8 cellular contexts compared by ENCODE assay signal in the genomic region with DNA sequence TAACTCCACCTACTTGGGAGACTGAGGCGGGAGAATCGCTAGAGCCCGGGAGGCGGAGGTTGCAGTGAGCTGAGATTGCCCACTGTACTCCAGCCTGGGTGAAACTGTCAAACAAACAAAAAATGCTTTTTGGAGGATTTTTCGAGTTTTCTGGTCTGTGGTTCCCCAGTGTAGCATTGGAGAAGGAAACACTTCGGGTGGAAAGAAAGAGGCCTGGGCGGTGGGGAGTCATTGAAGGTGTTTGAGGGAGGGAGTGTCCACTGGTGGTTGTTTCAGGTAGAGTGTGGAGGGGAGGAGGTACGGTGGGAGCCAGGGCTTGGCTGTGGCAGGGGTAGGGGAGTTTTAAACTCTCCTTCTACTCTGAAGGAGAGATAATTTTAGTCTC. TPM values are rescaled to one million over a fixed set of nuclear protein-coding genes. Genes with fewer than 3 reads are reported as not detected.
DNase-seq lines count a peak whose midpoint lies in the region; ATAC-seq and TF ChIP-seq lines count a peak whose summit lies in the region.

No MANE protein-coding gene starts in this region.

- 29% methylated on average over 8 of the region's 8 CpGs for WGBS in suprapubic skin

- TF ChIP-seq CTCF in suprapubic skin (IDR thresholded peaks at IDR 0.05), result no peak

- intact Hi-C loops in activated CD4-positive, alpha-beta T cell treated with anti-CD3 and anti-CD28 coated beads, Interleukin-2, amount 10 ng/mL, durations not matched to agents 24 days and 14 days (cut with micrococcal nuclease), result loop anchor here (2.0 kb wide), 1 partner anchor 43 kb away; no protein-coding TSS in a partner anchor

- H3K36me3 ChIP-seq in adipocyte (ENCODE audit: control insufficient read depth, insufficient read depth, low read length, severe bottlenecking) (no peaks in the 10 kb centered on the region), suprapubic skin (peaks cover 22% of the 10 kb centered on the region)

- TF ChIP-seq POLR2A in suprapubic skin (IDR thresholded peaks at IDR 0.05) (no peak), GM18505 (IDR thresholded peaks at IDR 0.05; ENCODE audit: borderline replicate concordance, extremely low read depth, insufficient read depth, insufficient read length) (no peak)

- no peaks in the 10 kb centered on the region for H3K27me3 Mint-ChIP-seq in activated CD4-positive, alpha-beta T cell treated with anti-CD3 and anti-CD28 coated beads, Interleukin-2, amount 10 ng/mL, durations not matched to agents 24 days and 14 days

- peaks cover 24% of the 10 kb centered on the region for H3K36me3 Mint-ChIP-seq in activated CD4-positive, alpha-beta T cell treated with anti-CD3 and anti-CD28 coated beads, Interleukin-2, amount 10 ng/mL, durations not matched to agents 24 days and 14 days (ENCODE audit: low read depth)

- H3K9me3 Mint-ChIP-seq in activated CD4-positive, alpha-beta T cell treated with anti-CD3 and anti-CD28 coated beads, Interleukin-2, amount 10 ng/mL, durations not matched to agents 24 days and 14 days, result no peaks in the 10 kb centered on the region

- H3K27ac ChIP-seq in layer of hippocampus (ENCODE audit: low read depth, low read length) (peak overlapping the region; percentile 91), suprapubic skin (peak overlapping the region; percentile 97)

- H3K27ac Mint-ChIP-seq in activated CD4-positive, alpha-beta T cell treated with anti-CD3 and anti-CD28 coated beads, Interleukin-2, amount 10 ng/mL, durations not matched to agents 24 days and 14 days, result peak overlapping the region; percentile 89

- ATAC-seq in GM21528 (IDR thresholded peaks at IDR 0.05; ENCODE audit: low FRiP score, unreplicated experiment) (no peak), GM18505 (IDR thresholded peaks at IDR 0.05; ENCODE audit: unreplicated experiment) (no peak)

- DNase-seq in activated CD4-positive, alpha-beta T cell treated with anti-CD3 and anti-CD28 coated beads, Interleukin-2, amount 10 ng/mL, durations not matched to agents 24 days and 14 days, result no peak
- DNase-seq in activated CD4-positive, alpha-beta T cell treated with anti-CD3 and anti-CD28 coated beads for 1 hour, result no peak
- DNase-seq in adipocyte (ENCODE audit: low read depth) (no peak), suprapubic skin (ENCODE audit: low spot score in 2 of 2) (no peak), NCI-H1105 treated with DMSO at 0.1 percent for 48 hours (lab: John Stamatoyannopoulos, UW) (no peak)

- peaks cover 52% of the 10 kb centered on the region for H3K4me1 Mint-ChIP-seq in activated CD4-positive, alpha-beta T cell treated with anti-CD3 and anti-CD28 coated beads, Interleukin-2, amount 10 ng/mL, durations not matched to agents 24 days and 14 days

- H3K9ac ChIP-seq in adipocyte (ENCODE audit: low read length), result peak overlapping the region; percentile 98

- H3K4me1 ChIP-seq in adipocyte (ENCODE audit: control insufficient read depth, insufficient read depth, low read length) (peaks cover 34% of the 10 kb centered on the region), suprapubic skin (peaks cover 48% of the 10 kb centered on the region)

- H3K4me3 ChIP-seq in adipocyte (ENCODE audit: low read length), result peak overlapping the region; percentile 92
- peak overlapping the region; percentile 96 for H3K4me3 ChIP-seq in suprapubic skin

- H3K27me3 ChIP-seq in adipocyte (replicated peaks; ENCODE audit: control insufficient read depth, insufficient read depth, low read length) (no peaks in the 10 kb centered on the region), layer of hippocampus (ENCODE audit: control insufficient read depth, insufficient read depth, low read length) (no peaks in the 10 kb centered on the region), suprapubic skin (no peaks in the 10 kb centered on the region)

- peak overlapping the region; percentile 99 for H3K4me3 Mint-ChIP-seq in activated CD4-positive, alpha-beta T cell treated with anti-CD3 and anti-CD28 coated beads, Interleukin-2, amount 10 ng/mL, durations not matched to agents 24 days and 14 days

- TF ChIP-seq EP300 in suprapubic skin (IDR thresholded peaks at IDR 0.05), result no peak

- H3K9me3 ChIP-seq in adipocyte (ENCODE audit: control insufficient read depth, low read length), result no peaks in the 10 kb centered on the region
- H3K9me3 ChIP-seq in suprapubic skin, result no peaks in the 10 kb centered on the region

RNA-seq across cellular contexts. Expression of a gene that starts 1.2 kb away (rescaled TPM):
- 238 and 264 TPM in 2 replicates for total RNA-seq in activated CD4-positive, alpha-beta T cell treated with anti-CD3 and anti-CD28 coated beads, Interleukin-2, amount 10 ng/mL, durations not matched to agents 24 days and 14 days
- total RNA-seq in suprapubic skin, result 100 to 1,000 TPM in 2 of 4 donors, 10 to 100 TPM in 2; 57.8 to 197 (median 94.1) TPM

RNA-seq across cellular contexts. Expression of a gene that starts 41.7 kb away (rescaled TPM):
- 4.3 and 6.2 TPM in 2 replicates for total RNA-seq in activated CD4-positive, alpha-beta T cell treated with anti-CD3 and anti-CD28 coated beads, Interleukin-2, amount 10 ng/mL, durations not matched to agents 24 days and 14 days
- 10 to 100 TPM; 14.1 to 38.9 (median 26.5) TPM for total RNA-seq in suprapubic skin

RNA-seq across cellular contexts. Expression of a gene that starts 41.8 kb away (rescaled TPM):
- 20.5 and 22.5 TPM in 2 replicates for total RNA-seq in activated CD4-positive, alpha-beta T cell treated with anti-CD3 and anti-CD28 coated beads, Interleukin-2, amount 10 ng/mL, durations not matched to agents 24 days and 14 days
- total RNA-seq in suprapubic skin, result 10 to 100 TPM; 27.0 to 79.3 (median 31.2) TPM
